Comparison of ENCODE assay signal across 1 cellular context in the genomic region with DNA sequence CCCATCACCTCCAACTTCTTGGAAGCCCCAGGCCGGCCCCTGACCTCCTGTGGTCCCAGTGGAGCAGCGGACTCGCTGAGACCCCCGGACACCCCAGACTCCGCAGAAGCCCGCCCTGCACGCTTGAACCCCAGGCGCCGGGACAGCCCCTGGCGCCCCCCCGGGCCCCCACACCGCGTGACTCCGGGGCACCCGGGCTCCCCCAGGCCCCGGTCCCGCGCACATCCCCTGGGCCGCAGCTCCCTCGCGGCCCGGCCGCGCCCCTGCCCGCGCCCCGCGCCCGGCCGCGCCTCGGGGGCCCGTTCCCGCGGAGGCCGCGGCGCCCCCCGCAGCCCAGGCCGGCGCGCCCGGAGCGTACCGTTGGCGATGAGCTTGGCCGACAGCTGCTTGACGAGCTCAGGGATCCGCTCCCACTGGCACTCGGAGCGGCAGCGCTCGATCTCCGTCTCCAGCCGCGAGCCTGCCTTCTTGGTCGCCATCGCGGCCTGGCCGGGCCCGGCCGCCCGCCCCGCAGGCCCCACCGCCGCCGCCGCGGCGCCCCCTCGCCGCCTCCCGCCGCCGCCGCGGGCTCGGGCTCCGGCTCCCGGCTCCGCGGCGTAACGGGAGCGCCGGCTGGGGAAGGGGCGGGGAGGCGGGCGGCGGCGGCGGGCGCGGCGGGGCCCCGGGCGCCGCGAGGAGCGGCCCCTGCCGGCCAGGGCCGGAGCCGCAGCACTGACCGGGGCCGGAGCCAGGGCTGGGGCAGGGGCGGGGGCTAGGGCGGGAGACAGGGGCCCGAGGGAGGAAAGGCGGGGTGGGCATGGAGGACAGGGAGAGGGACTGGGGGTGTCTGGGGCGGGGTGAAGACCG.
A peak's percentile ranks its signal among the peaks of the same experiment; 100 is the strongest.
TF ChIP-seq lines count a peak whose summit lies in the region.

A gene with protein sequence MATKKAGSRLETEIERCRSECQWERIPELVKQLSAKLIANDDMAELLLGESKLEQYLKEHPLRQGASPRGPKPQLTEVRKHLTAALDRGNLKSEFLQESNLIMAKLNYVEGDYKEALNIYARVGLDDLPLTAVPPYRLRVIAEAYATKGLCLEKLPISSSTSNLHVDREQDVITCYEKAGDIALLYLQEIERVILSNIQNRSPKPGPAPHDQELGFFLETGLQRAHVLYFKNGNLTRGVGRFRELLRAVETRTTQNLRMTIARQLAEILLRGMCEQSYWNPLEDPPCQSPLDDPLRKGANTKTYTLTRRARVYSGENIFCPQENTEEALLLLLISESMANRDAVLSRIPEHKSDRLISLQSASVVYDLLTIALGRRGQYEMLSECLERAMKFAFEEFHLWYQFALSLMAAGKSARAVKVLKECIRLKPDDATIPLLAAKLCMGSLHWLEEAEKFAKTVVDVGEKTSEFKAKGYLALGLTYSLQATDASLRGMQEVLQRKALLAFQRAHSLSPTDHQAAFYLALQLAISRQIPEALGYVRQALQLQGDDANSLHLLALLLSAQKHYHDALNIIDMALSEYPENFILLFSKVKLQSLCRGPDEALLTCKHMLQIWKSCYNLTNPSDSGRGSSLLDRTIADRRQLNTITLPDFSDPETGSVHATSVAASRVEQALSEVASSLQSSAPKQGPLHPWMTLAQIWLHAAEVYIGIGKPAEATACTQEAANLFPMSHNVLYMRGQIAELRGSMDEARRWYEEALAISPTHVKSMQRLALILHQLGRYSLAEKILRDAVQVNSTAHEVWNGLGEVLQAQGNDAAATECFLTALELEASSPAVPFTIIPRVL (minus strand): TSS at position 614 of the 846 bp plus-strand sequence. CDS start 135 bp downstream, at position 479.

TF ChIP-seq in HEK293, 187 proteins besides CTCF, POLR2A, EP300 and RAD21 (continued from another document):
- TF ChIP-seq ZNF621 (tag by site-specific recombination; IDR thresholded peaks at IDR 0.05) (no peak), ZNF335 (tag by site-specific recombination; conservative IDR thresholded peaks at IDR 0.05) (0 out of 2 replicates have a peak, but pooled peaks have one; percentile 59), TCF7L2 (IDR thresholded peaks at IDR 0.05; ENCODE audit: borderline replicate concordance, low read depth, low read length) (no peak), MZF1 (tag by site-specific recombination; IDR thresholded peaks at IDR 0.05; ENCODE audit: borderline replicate concordance) (no peak), SETDB1 (IDR thresholded peaks at IDR 0.05; ENCODE audit: insufficient read length, low read length) (no peak)
- TF ChIP-seq, protein P1, sequence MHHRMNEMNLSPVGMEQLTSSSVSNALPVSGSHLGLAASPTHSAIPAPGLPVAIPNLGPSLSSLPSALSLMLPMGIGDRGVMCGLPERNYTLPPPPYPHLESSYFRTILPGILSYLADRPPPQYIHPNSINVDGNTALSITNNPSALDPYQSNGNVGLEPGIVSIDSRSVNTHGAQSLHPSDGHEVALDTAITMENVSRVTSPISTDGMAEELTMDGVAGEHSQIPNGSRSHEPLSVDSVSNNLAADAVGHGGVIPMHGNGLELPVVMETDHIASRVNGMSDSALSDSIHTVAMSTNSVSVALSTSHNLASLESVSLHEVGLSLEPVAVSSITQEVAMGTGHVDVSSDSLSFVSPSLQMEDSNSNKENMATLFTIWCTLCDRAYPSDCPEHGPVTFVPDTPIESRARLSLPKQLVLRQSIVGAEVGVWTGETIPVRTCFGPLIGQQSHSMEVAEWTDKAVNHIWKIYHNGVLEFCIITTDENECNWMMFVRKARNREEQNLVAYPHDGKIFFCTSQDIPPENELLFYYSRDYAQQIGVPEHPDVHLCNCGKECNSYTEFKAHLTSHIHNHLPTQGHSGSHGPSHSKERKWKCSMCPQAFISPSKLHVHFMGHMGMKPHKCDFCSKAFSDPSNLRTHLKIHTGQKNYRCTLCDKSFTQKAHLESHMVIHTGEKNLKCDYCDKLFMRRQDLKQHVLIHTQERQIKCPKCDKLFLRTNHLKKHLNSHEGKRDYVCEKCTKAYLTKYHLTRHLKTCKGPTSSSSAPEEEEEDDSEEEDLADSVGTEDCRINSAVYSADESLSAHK (tag by site-specific recombination; IDR thresholded peaks at IDR 0.05): no peak
